23 cellular contexts compared by ENCODE assay signal in the genomic region with DNA sequence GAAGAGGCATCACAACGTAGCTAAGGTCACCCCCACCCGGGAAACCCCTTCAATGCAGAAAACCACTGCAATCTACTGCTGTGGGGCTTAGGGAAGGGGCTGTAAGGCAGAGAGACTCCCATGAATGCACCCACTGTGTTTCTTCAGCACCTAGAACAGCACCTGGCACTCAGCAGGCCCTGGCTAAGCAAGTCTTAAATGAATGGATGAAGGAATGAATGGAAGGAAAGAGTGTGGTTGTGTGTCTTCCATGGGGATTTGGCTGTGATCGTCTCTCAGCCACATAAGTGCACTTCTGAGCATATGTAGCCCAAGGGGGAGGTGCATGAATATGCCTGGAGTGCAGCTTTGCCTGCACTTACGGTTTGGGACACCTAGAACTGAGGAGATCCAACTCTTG. TPM values are rescaled to one million over a fixed set of nuclear protein-coding genes. Genes with fewer than 3 reads are reported as not detected.
A peak's percentile ranks its signal among the peaks of the same experiment; 100 is the strongest.
DNase-seq lines count a peak whose midpoint lies in the region; ATAC-seq, FAIRE-seq and TF ChIP-seq lines count a peak whose summit lies in the region.
"Had no signal": no experiment of that assay in that cellular context is flagged by ENCODE, and none has a peak within 500 bp of the region (broad histone marks: within the 10 kb centered on the region; RNA-seq: fewer than 3 reads in every experiment).

No MANE protein-coding gene starts in this region.

- DNase-seq in HepG2 (ENCODE audit: low spot score) (no peak), right lobe of liver (no peak), osteoblast (ENCODE audit: insufficient read length, low spot score, missing footprints) (peak; percentile 52)
- DNase-seq: 8988T, ACHN, DMS153, DND-41, H9, Kasumi-1, NCI-H1092 treated with DMSO at 0.1 percent for 48 hours, NCI-H1436, NCI-H187, NCI-H2081 treated with DMSO at 0.1 percent for 48 hours, NCI-H2171, NCI-H226, NCI-H510A, NCI-H69, Right ventricle myocardium superior, RPMI8226, T-helper 1 cell had no signal

- intact Hi-C loops in HepG2 (cut with micrococcal nuclease; ENCODE audit: unreplicated experiment) = no loop called here
- intact Hi-C loops in right lobe of liver (cut with DNase I) = no loop called here

- TF ChIP-seq POLR2A in HepG2 (IDR thresholded peaks at IDR 0.05; ENCODE audit: insufficient read depth in 1 of 2, low read depth in 2 of 2, low read length in 2 of 2) (no peak), right lobe of liver (IDR thresholded peaks at IDR 0.05) (no peak)

- TF ChIP-seq CTCF in HepG2 (CRISPR knock-in tag; IDR thresholded peaks at IDR 0.05) (no peak), right lobe of liver (IDR thresholded peaks at IDR 0.05) (no peak), osteoblast (IDR thresholded peaks at IDR 0.05; ENCODE audit: extremely low read depth, low read depth, low read length) (no peak)

- 39% methylated on average over 4 of the region's 4 CpGs for WGBS in HepG2 (ENCODE audit: low lambda C conversion rate)
- 88% methylated on average over 2 of the region's 4 CpGs for WGBS in right lobe of liver (ENCODE audit: insufficient coverage, low coverage, low lambda C conversion rate, missing lambda C conversion rate)

- POLR2A ChIA-PET in HepG2 (lab: Yijun Ruan, JAX) = no interaction called here

- H3K4me3 ChIP-seq in HepG2 (replicated peaks in 1 of 3; ENCODE audit: insufficient read depth in 1 of 3, low read depth in 2 of 3, low read length in 3 of 3) (no peak overlapping the region), right lobe of liver (no peak overlapping the region), osteoblast (ENCODE audit: insufficient read depth, low read length) (no peak overlapping the region)
- H3K4me3 ChIP-seq: SJSA1 had no signal

- no peak overlapping the region for H3K4me2 ChIP-seq in HepG2 (ENCODE audit: low read depth, low read length)
- H3K4me2 ChIP-seq in osteoblast (ENCODE audit: insufficient read depth, low read length) = no peak overlapping the region

- H3K36me3 ChIP-seq in HepG2 (replicated peaks in 1 of 2; ENCODE audit: control insufficient read depth in 1 of 2, insufficient read depth in 2 of 2, low read length in 2 of 2) (no peaks in the 10 kb centered on the region), right lobe of liver (no peaks in the 10 kb centered on the region), osteoblast (ENCODE audit: insufficient read depth, low read length) (no peaks in the 10 kb centered on the region)
- H3K36me3 ChIP-seq: SJSA1 had no signal

- CTCF ChIA-PET in HepG2 (lab: Yijun Ruan, JAX; ENCODE audit: low intra/inter-chr PET ratio, low total read pairs) = no interaction called here

- no peak for TF ChIP-seq RAD21 in HepG2 (CRISPR knock-in tag; IDR thresholded peaks at IDR 0.05)

- no peaks in the 10 kb centered on the region for H3K79me2 ChIP-seq in HepG2 (ENCODE audit: insufficient read depth, low read length)
- H3K79me2 ChIP-seq in osteoblast (ENCODE audit: insufficient read depth, low read length) = no peaks in the 10 kb centered on the region

- no TSS peak for BruUV-seq in HepG2 (replicated peaks; lab: Mats Ljungman, UMichigan)

- H3K4me1 ChIP-seq in HepG2 (ENCODE audit: insufficient read depth, low read length) (peaks cover 27% of the 10 kb centered on the region), right lobe of liver (peaks cover 0 to 18% (median 1%) of the 10 kb centered on the region in 4 donors), osteoblast (ENCODE audit: insufficient read depth, low read length) (peaks cover 18% of the 10 kb centered on the region)

- no peak for ATAC-seq in HepG2
- ATAC-seq in right lobe of liver = no peak
- no peak for ATAC-seq in HG03378 (IDR thresholded peaks at IDR 0.05; ENCODE audit: unreplicated experiment)

- H2AFZ ChIP-seq in HepG2 (ENCODE audit: low read length) (no peak overlapping the region), osteoblast (ENCODE audit: low read length) (no peak overlapping the region)

- in situ Hi-C loops in HepG2 (cut with HindIII; ENCODE audit: extremely low pct_ligation_motif_present, low pct_unique_long_range_greater_than_20kb) = no loop called here

- H3K27ac ChIP-seq in HepG2 (ENCODE audit: extremely low read length, insufficient read depth, low read length) (no peak overlapping the region), right lobe of liver (no peak overlapping the region), osteoblast (ENCODE audit: low read depth, low read length) (no peak overlapping the region)
- H3K27ac ChIP-seq: HL-60, SJSA1 had no signal

- no peak overlapping the region for H3K9ac ChIP-seq in HepG2 (ENCODE audit: insufficient read depth, low read depth, low read length)

- no peak for FAIRE-seq in HepG2 (lab: Jason Lieb, UNC)

- H3K27me3 ChIP-seq in HepG2 (ENCODE audit: control insufficient read depth in 1 of 2, insufficient read depth in 2 of 2, low read length in 2 of 2) (no peaks in the 10 kb centered on the region), right lobe of liver (no peaks in the 10 kb centered on the region), osteoblast (ENCODE audit: insufficient read depth, low read length) (no peaks in the 10 kb centered on the region)
- H3K27me3 ChIP-seq: SJSA1 had no signal

- H3K9me3 ChIP-seq in HepG2 (ENCODE audit: low read length) (no peaks in the 10 kb centered on the region), right lobe of liver (no peaks in the 10 kb centered on the region), osteoblast (ENCODE audit: low read depth, low read length) (no peaks in the 10 kb centered on the region)

- H4K20me1 ChIP-seq in HepG2 (ENCODE audit: insufficient read depth, low read length) (no peaks in the 10 kb centered on the region), osteoblast (ENCODE audit: insufficient read depth, low read length) (no peaks in the 10 kb centered on the region)

- no peak for TF ChIP-seq EP300 in HepG2 (IDR thresholded peaks at IDR 0.05; ENCODE audit: low read depth in 2 of 2, low read length in 2 of 2)
- no peak for TF ChIP-seq EP300 in HepG2 (CRISPR knock-in tag; IDR thresholded peaks at IDR 0.05; ENCODE audit: borderline replicate concordance)

RNA-seq across cellular contexts. Expression of a gene that starts 2.9 kb away (rescaled TPM):
- total RNA-seq in HepG2 (2016; rRNA removed; fragmentation: Illumina TruSeq; extraction: Trizol) (1.2 and 1.7 TPM in 2 replicates), right lobe of liver (10 to 100 TPM in 5 of 6 experiments, 1 to 10 TPM in 1; 8.4 to 27.9 (median 23.4) TPM), osteoblast (4.0 and 8.0 TPM in 2 replicates)
- total RNA-seq in HepG2 (2016; cell fraction: cytosol; rRNA removed; fragmentation: Illumina TruSeq; extraction: Trizol; ENCODE audit: low read depth) = 0.81 and 0.88 TPM in 2 replicates
- total RNA-seq in HepG2 (2016; cell fraction: insoluble cytoplasmic fraction; rRNA removed; fragmentation: Illumina TruSeq; extraction: Trizol) = 0.82 and 1.3 TPM in 2 replicates
- 1.4 and 1.9 TPM in 2 replicates for total RNA-seq in HepG2 (2016; cell fraction: membrane; rRNA removed; fragmentation: Illumina TruSeq; extraction: Trizol)
- 2.7 and 4.7 TPM in 2 replicates for total RNA-seq in HepG2 (2016; cell fraction: nucleus; rRNA removed; fragmentation: Illumina TruSeq; extraction: Trizol)
- polyA plus RNA-seq in HepG2 (2011; rRNA removed) = 6.3 and 9.1 TPM in 2 replicates
- polyA plus RNA-seq in HepG2 (2011; cell fraction: cytosol; rRNA removed) = 2.8 and 3.3 TPM in 2 replicates
- polyA plus RNA-seq in HepG2 (2011; cell fraction: nucleus; rRNA removed) = 44.4 and 50.4 TPM in 2 replicates
- polyA plus RNA-seq in HepG2 (2012) = 4.5 and 6.5 TPM in 2 replicates
- polyA plus RNA-seq in HepG2 (2016; cell fraction: cytosol; fragmentation: Illumina TruSeq; extraction: Trizol; ENCODE audit: low read depth) = 1.7 and 2.1 TPM in 2 replicates
- 2.2 TPM in 2 replicates for polyA plus RNA-seq in HepG2 (2016; cell fraction: insoluble cytoplasmic fraction; fragmentation: Illumina TruSeq; extraction: Trizol; ENCODE audit: low read depth)
- 1.5 and 2.1 TPM in 2 replicates for polyA plus RNA-seq in HepG2 (2016; cell fraction: membrane; fragmentation: Illumina TruSeq; extraction: Trizol; ENCODE audit: low read depth)
- 8.6 and 11.0 TPM in 2 replicates for polyA plus RNA-seq in HepG2 (2016; cell fraction: nucleus; fragmentation: Illumina TruSeq; extraction: Trizol; ENCODE audit: insufficient read depth, low read depth)
- polyA minus RNA-seq in HepG2 (2011; rRNA and poly(A)+ RNA removed; ENCODE audit: low replicate concordance) = 2.6 and 3.3 TPM in 2 replicates
- polyA minus RNA-seq in HepG2 (2011; cell fraction: cytosol; rRNA and poly(A)+ RNA removed) = 0.97 TPM in 1 of 2 replicates, not detected in the other
- polyA minus RNA-seq in HepG2 (2011; cell fraction: nucleus; rRNA and poly(A)+ RNA removed) = 7.0 and 7.8 TPM in 2 replicates

RNA-seq across cellular contexts. Expression of a gene that starts 3.1 kb away (rescaled TPM):
- 22.8 and 45.5 TPM in 2 replicates for total RNA-seq in HepG2 (2016; rRNA removed; fragmentation: Illumina TruSeq; extraction: Trizol)
- 23.9 and 36.8 TPM in 2 replicates for total RNA-seq in HepG2 (2016; cell fraction: cytosol; rRNA removed; fragmentation: Illumina TruSeq; extraction: Trizol; ENCODE audit: low read depth)
- 26.6 and 43.5 TPM in 2 replicates for total RNA-seq in HepG2 (2016; cell fraction: insoluble cytoplasmic fraction; rRNA removed; fragmentation: Illumina TruSeq; extraction: Trizol)
- total RNA-seq in HepG2 (2016; cell fraction: membrane; rRNA removed; fragmentation: Illumina TruSeq; extraction: Trizol) = 20.5 and 27.0 TPM in 2 replicates
- 40.9 and 45.4 TPM in 2 replicates for total RNA-seq in HepG2 (2016; cell fraction: nucleus; rRNA removed; fragmentation: Illumina TruSeq; extraction: Trizol)
- 98.7 and 119 TPM in 2 replicates for polyA plus RNA-seq in HepG2 (2011; rRNA removed)
- polyA plus RNA-seq in HepG2 (2011; cell fraction: cytosol; rRNA removed) = 206 and 218 TPM in 2 replicates
- 131 and 158 TPM in 2 replicates for polyA plus RNA-seq in HepG2 (2011; cell fraction: nucleus; rRNA removed)
- polyA plus RNA-seq in HepG2 (2012) = 57.4 and 59.1 TPM in 2 replicates
- polyA plus RNA-seq in HepG2 (2016; cell fraction: cytosol; fragmentation: Illumina TruSeq; extraction: Trizol; ENCODE audit: low read depth) = 31.8 and 38.8 TPM in 2 replicates
- polyA plus RNA-seq in HepG2 (2016; cell fraction: insoluble cytoplasmic fraction; fragmentation: Illumina TruSeq; extraction: Trizol; ENCODE audit: low read depth) = 33.6 and 35.9 TPM in 2 replicates
- polyA plus RNA-seq in HepG2 (2016; cell fraction: membrane; fragmentation: Illumina TruSeq; extraction: Trizol; ENCODE audit: low read depth) = 24.0 and 30.5 TPM in 2 replicates
- polyA plus RNA-seq in HepG2 (2016; cell fraction: nucleus; fragmentation: Illumina TruSeq; extraction: Trizol; ENCODE audit: insufficient read depth, low read depth) = 71.8 and 88.8 TPM in 2 replicates
- polyA minus RNA-seq in HepG2 (2011; rRNA and poly(A)+ RNA removed; ENCODE audit: low replicate concordance) = 48.8 and 93.8 TPM in 2 replicates
- polyA minus RNA-seq in HepG2 (2011; cell fraction: cytosol; rRNA and poly(A)+ RNA removed) = 25.0 and 36.6 TPM in 2 replicates
- polyA minus RNA-seq in HepG2 (2011; cell fraction: nucleus; rRNA and poly(A)+ RNA removed) = 8.2 and 12.7 TPM in 2 replicates
- 100 to 1,000 TPM; 138 to 605 (median 165) TPM for total RNA-seq in right lobe of liver
- total RNA-seq in osteoblast = 29.2 and 59.4 TPM in 2 replicates

RNA-seq across cellular contexts. Expression of a gene that starts 6.1 kb away (rescaled TPM):
- total RNA-seq in HepG2 (2016; rRNA removed; fragmentation: Illumina TruSeq; extraction: Trizol) (0.77 and 1.5 TPM in 2 replicates), right lobe of liver (10 to 100 TPM in 3 of 6 experiments, 1 to 10 TPM in 3; 6.7 to 17.5 (median 10.2) TPM), osteoblast (10.6 and 14.1 TPM in 2 replicates)
- 1.2 and 1.3 TPM in 2 replicates for total RNA-seq in HepG2 (2016; cell fraction: cytosol; rRNA removed; fragmentation: Illumina TruSeq; extraction: Trizol; ENCODE audit: low read depth)
- total RNA-seq in HepG2 (2016; cell fraction: insoluble cytoplasmic fraction; rRNA removed; fragmentation: Illumina TruSeq; extraction: Trizol) = 0.70 and 1.3 TPM in 2 replicates
- total RNA-seq in HepG2 (2016; cell fraction: membrane; rRNA removed; fragmentation: Illumina TruSeq; extraction: Trizol) = 1.9 and 3.1 TPM in 2 replicates
- 1.1 and 1.8 TPM in 2 replicates for total RNA-seq in HepG2 (2016; cell fraction: nucleus; rRNA removed; fragmentation: Illumina TruSeq; extraction: Trizol)
- polyA plus RNA-seq in HepG2 (2011; rRNA removed) = 2.1 and 4.2 TPM in 2 replicates
- polyA plus RNA-seq in HepG2 (2011; cell fraction: cytosol; rRNA removed) = 1.9 and 2.5 TPM in 2 replicates
- 17.0 and 17.4 TPM in 2 replicates for polyA plus RNA-seq in HepG2 (2011; cell fraction: nucleus; rRNA removed)
- 3.2 and 4.3 TPM in 2 replicates for polyA plus RNA-seq in HepG2 (2012)
- polyA plus RNA-seq in HepG2 (2016; cell fraction: cytosol; fragmentation: Illumina TruSeq; extraction: Trizol; ENCODE audit: low read depth) = 2.2 and 3.3 TPM in 2 replicates
- polyA plus RNA-seq in HepG2 (2016; cell fraction: insoluble cytoplasmic fraction; fragmentation: Illumina TruSeq; extraction: Trizol; ENCODE audit: low read depth) = 1.3 and 2.2 TPM in 2 replicates
- 4.4 and 5.3 TPM in 2 replicates for polyA plus RNA-seq in HepG2 (2016; cell fraction: membrane; fragmentation: Illumina TruSeq; extraction: Trizol; ENCODE audit: low read depth)
- polyA plus RNA-seq in HepG2 (2016; cell fraction: nucleus; fragmentation: Illumina TruSeq; extraction: Trizol; ENCODE audit: insufficient read depth, low read depth) = 3.3 and 4.8 TPM in 2 replicates
- polyA minus RNA-seq in HepG2 (2011; rRNA and poly(A)+ RNA removed; ENCODE audit: low replicate concordance) = 7.2 and 7.3 TPM in 2 replicates
- polyA minus RNA-seq in HepG2 (2011; cell fraction: cytosol; rRNA and poly(A)+ RNA removed) = 1.3 and 2.5 TPM in 2 replicates
- polyA minus RNA-seq in HepG2 (2011; cell fraction: nucleus; rRNA and poly(A)+ RNA removed) = 2.8 and 4.7 TPM in 2 replicates

RNA-seq across cellular contexts. Expression of a gene that starts 9.7 kb away (rescaled TPM):
- total RNA-seq in HepG2 (2016; rRNA removed; fragmentation: Illumina TruSeq; extraction: Trizol) (2.0 and 3.3 TPM in 2 replicates), right lobe of liver (1 to 10 TPM; 2.7 to 4.5 (median 4.0) TPM), osteoblast (2.1 and 3.3 TPM in 2 replicates)
- total RNA-seq in HepG2 (2016; cell fraction: cytosol; rRNA removed; fragmentation: Illumina TruSeq; extraction: Trizol; ENCODE audit: low read depth) = 0.26 and 0.40 TPM in 2 replicates
- 1.9 and 2.7 TPM in 2 replicates for total RNA-seq in HepG2 (2016; cell fraction: insoluble cytoplasmic fraction; rRNA removed; fragmentation: Illumina TruSeq; extraction: Trizol)
- 1.9 and 2.1 TPM in 2 replicates for total RNA-seq in HepG2 (2016; cell fraction: membrane; rRNA removed; fragmentation: Illumina TruSeq; extraction: Trizol)
- total RNA-seq in HepG2 (2016; cell fraction: nucleus; rRNA removed; fragmentation: Illumina TruSeq; extraction: Trizol) = 1.5 and 1.8 TPM in 2 replicates
- 16.1 and 19.9 TPM in 2 replicates for polyA plus RNA-seq in HepG2 (2011; rRNA removed)
- polyA plus RNA-seq in HepG2 (2011; cell fraction: cytosol; rRNA removed) = 12.0 and 13.8 TPM in 2 replicates
- 7.5 and 9.8 TPM in 2 replicates for polyA plus RNA-seq in HepG2 (2011; cell fraction: nucleus; rRNA removed)
- 2.1 TPM in 2 replicates for polyA plus RNA-seq in HepG2 (2012)
- polyA plus RNA-seq in HepG2 (2016; cell fraction: cytosol; fragmentation: Illumina TruSeq; extraction: Trizol; ENCODE audit: low read depth) = 0.28 and 0.29 TPM in 2 replicates
- 3.1 and 3.9 TPM in 2 replicates for polyA plus RNA-seq in HepG2 (2016; cell fraction: insoluble cytoplasmic fraction; fragmentation: Illumina TruSeq; extraction: Trizol; ENCODE audit: low read depth)
- 0.98 and 1.6 TPM in 2 replicates for polyA plus RNA-seq in HepG2 (2016; cell fraction: membrane; fragmentation: Illumina TruSeq; extraction: Trizol; ENCODE audit: low read depth)
- 2.7 and 3.4 TPM in 2 replicates for polyA plus RNA-seq in HepG2 (2016; cell fraction: nucleus; fragmentation: Illumina TruSeq; extraction: Trizol; ENCODE audit: insufficient read depth, low read depth)
- polyA minus RNA-seq in HepG2 (2011; rRNA and poly(A)+ RNA removed; ENCODE audit: low replicate concordance) = 91.8 and 118 TPM in 2 replicates
- polyA minus RNA-seq in HepG2 (2011; cell fraction: cytosol; rRNA and poly(A)+ RNA removed) = 11.3 and 12.6 TPM in 2 replicates
- polyA minus RNA-seq in HepG2 (2011; cell fraction: nucleus; rRNA and poly(A)+ RNA removed) = 5.3 and 6.6 TPM in 2 replicates

RNA-seq across cellular contexts. Expression of a gene that starts 25.3 kb away (rescaled TPM):
- 3.1 and 3.3 TPM in 2 replicates for total RNA-seq in HepG2 (2016; rRNA removed; fragmentation: Illumina TruSeq; extraction: Trizol)
- total RNA-seq in HepG2 (2016; cell fraction: cytosol; rRNA removed; fragmentation: Illumina TruSeq; extraction: Trizol; ENCODE audit: low read depth) = 0.81 and 1.5 TPM in 2 replicates
- total RNA-seq in HepG2 (2016; cell fraction: insoluble cytoplasmic fraction; rRNA removed; fragmentation: Illumina TruSeq; extraction: Trizol) = 3.1 and 3.4 TPM in 2 replicates
- 1.9 and 2.2 TPM in 2 replicates for total RNA-seq in HepG2 (2016; cell fraction: membrane; rRNA removed; fragmentation: Illumina TruSeq; extraction: Trizol)
- total RNA-seq in HepG2 (2016; cell fraction: nucleus; rRNA removed; fragmentation: Illumina TruSeq; extraction: Trizol) = 1.3 and 2.3 TPM in 2 replicates
- 2.7 and 3.9 TPM in 2 replicates for polyA plus RNA-seq in HepG2 (2011; rRNA removed)
- polyA plus RNA-seq in HepG2 (2011; cell fraction: cytosol; rRNA removed) = 2.3 and 3.3 TPM in 2 replicates
- 4.9 and 5.4 TPM in 2 replicates for polyA plus RNA-seq in HepG2 (2011; cell fraction: nucleus; rRNA removed)
- 1.5 and 1.6 TPM in 2 replicates for polyA plus RNA-seq in HepG2 (2012)
- 0.61 and 0.65 TPM in 2 replicates for polyA plus RNA-seq in HepG2 (2016; cell fraction: cytosol; fragmentation: Illumina TruSeq; extraction: Trizol; ENCODE audit: low read depth)
- polyA plus RNA-seq in HepG2 (2016; cell fraction: insoluble cytoplasmic fraction; fragmentation: Illumina TruSeq; extraction: Trizol; ENCODE audit: low read depth) = 3.9 and 4.4 TPM in 2 replicates
- 1.2 and 1.6 TPM in 2 replicates for polyA plus RNA-seq in HepG2 (2016; cell fraction: membrane; fragmentation: Illumina TruSeq; extraction: Trizol; ENCODE audit: low read depth)
- 2.9 and 3.2 TPM in 2 replicates for polyA plus RNA-seq in HepG2 (2016; cell fraction: nucleus; fragmentation: Illumina TruSeq; extraction: Trizol; ENCODE audit: insufficient read depth, low read depth)
- 1.3 and 2.7 TPM in 2 replicates for polyA minus RNA-seq in HepG2 (2011; rRNA and poly(A)+ RNA removed; ENCODE audit: low replicate concordance)
- polyA minus RNA-seq in HepG2 (2011; cell fraction: cytosol; rRNA and poly(A)+ RNA removed) = 0.79 and 0.97 TPM in 2 replicates
- 1.8 and 2.7 TPM in 2 replicates for polyA minus RNA-seq in HepG2 (2011; cell fraction: nucleus; rRNA and poly(A)+ RNA removed)
- total RNA-seq in right lobe of liver = 1 to 10 TPM; 1.4 to 2.7 (median 2.3) TPM
- 0.72 and 0.88 TPM in 2 replicates for total RNA-seq in osteoblast
